20 cellular contexts compared by ENCODE assay signal in the genomic region with DNA sequence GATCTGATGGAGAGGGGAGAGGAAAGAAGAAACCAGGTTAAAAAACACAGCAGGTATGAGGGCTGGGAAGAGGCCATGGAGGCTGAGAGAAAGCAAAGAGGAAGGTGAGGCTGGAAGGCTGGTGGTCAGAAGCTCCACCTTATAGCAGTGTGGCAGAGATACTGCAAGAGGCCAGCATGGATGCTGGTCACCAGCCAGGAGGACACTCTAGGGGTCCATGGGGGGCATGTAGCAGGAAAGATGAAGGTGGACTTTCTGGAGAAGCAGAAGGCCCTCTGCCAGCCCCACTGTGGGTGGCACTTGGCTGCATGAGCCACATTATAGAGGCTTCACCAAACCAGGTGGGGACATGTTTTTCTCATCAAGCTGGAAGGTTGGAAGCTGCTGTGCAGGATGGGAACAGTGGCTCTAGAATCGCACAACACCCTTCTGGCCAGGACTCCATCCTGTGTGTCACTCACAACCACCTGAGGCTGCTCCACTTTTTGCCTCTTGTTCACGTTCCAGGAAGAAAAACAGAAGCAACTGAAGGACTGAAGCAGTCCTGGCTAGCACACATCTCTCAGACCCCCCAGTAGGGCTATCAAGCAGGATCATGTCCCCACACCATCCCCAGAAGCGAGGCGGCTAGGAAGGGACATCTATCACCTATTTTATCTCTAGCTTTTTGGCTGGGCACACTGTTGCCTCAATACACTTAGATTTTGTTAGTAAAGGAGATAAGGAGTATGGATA.
DNase-seq lines count a peak whose midpoint lies in the region; ATAC-seq and TF ChIP-seq lines count a peak whose summit lies in the region.
"Had no signal": no experiment of that assay in that cellular context is flagged by ENCODE, and none has a peak within 500 bp of the region (broad histone marks: within the 10 kb centered on the region; RNA-seq: fewer than 3 reads in every experiment).

No MANE protein-coding gene starts in this region.

- intact Hi-C loops in colonic mucosa (cut with DNase I) (no loop called here), esophagus muscularis mucosa (cut with DNase I) (no loop called here), posterior vena cava (cut with DNase I) (no loop called here)

- no peak for TF ChIP-seq CTCF in colonic mucosa (IDR thresholded peaks at IDR 0.05)
- no peak for TF ChIP-seq CTCF in esophagus muscularis mucosa (IDR thresholded peaks at IDR 0.05)
- no peak for TF ChIP-seq CTCF in nephron (IDR thresholded peaks at IDR 0.05; ENCODE audit: unreplicated experiment in 3 of 3)

- DNase-seq in colonic mucosa: peak; percentile 4
- peak; percentile 68 for DNase-seq in esophagus muscularis mucosa (ENCODE audit: extremely low spot score)
- peak; percentile 29 for DNase-seq in posterior vena cava (ENCODE audit: low spot score)
- no peak for DNase-seq in T-cell
- DNase-seq in COLO829 (ENCODE audit: low spot score): no peak
- DNase-seq in pons (ENCODE audit: low spot score): no peak
- DNase-seq: AML-193; CD4-positive, alpha-beta T cell; DMS153; DMS79; GDM1; GOT3; H7; HFFc6 had no signal

- H3K27ac Mint-ChIP-seq in nephron (peak overlapping the region in 2 of 3 experiments; percentile 20 to 60), T-cell (no peak overlapping the region)
- H3K27ac Mint-ChIP-seq: CD4-positive, alpha-beta T cell; HFFc6 had no signal

- H3K27me3 Mint-ChIP-seq in nephron (ENCODE audit: low read depth) (peaks cover 4% of the 10 kb centered on the region), T-cell (peaks cover 0 to 17% of the 10 kb centered on the region in 2 donors)

- POLR2A ChIA-PET in T-cell (lab: Charles Lee): no interaction called here

- no peak overlapping the region for H3K9ac ChIP-seq in colonic mucosa (ENCODE audit: low read depth in 2 of 2, low read length in 2 of 2)

- no peaks in the 10 kb centered on the region for H3K9me3 ChIP-seq in colonic mucosa
- no peaks in the 10 kb centered on the region for H3K9me3 ChIP-seq in esophagus muscularis mucosa
- H3K9me3 ChIP-seq: A549 had no signal

- H3K4me3 Mint-ChIP-seq in nephron (no peak overlapping the region), T-cell (no peak overlapping the region)
- H3K4me3 Mint-ChIP-seq: CD4-positive, alpha-beta T cell; HFFc6 had no signal

- no peaks in the 10 kb centered on the region for H3K4me1 ChIP-seq in colonic mucosa
- peaks cover 0 to 14% (median 6%) of the 10 kb centered on the region in 4 donors for H3K4me1 ChIP-seq in esophagus muscularis mucosa
- H3K4me1 ChIP-seq: A549 had no signal

- H3K4me1 Mint-ChIP-seq in nephron (peaks cover 50% of the 10 kb centered on the region), T-cell (no peaks in the 10 kb centered on the region)

- H3K36me3 Mint-ChIP-seq in nephron (ENCODE audit: low read depth) (no peaks in the 10 kb centered on the region), T-cell (no peaks in the 10 kb centered on the region)

- no peak for TF ChIP-seq POLR2A in esophagus muscularis mucosa (IDR thresholded peaks at IDR 0.05; ENCODE audit: low read depth)

- H3K4me3 ChIP-seq in colonic mucosa: no peak overlapping the region
- no peak overlapping the region for H3K4me3 ChIP-seq in esophagus muscularis mucosa
- H3K4me3 ChIP-seq: A549 had no signal

- WGBS in esophagus muscularis mucosa: 84% methylated on average over 4 of the region's 4 CpGs

- no peak for TF ChIP-seq EP300 in esophagus muscularis mucosa (IDR thresholded peaks at IDR 0.05)

- no peaks in the 10 kb centered on the region for H3K36me3 ChIP-seq in colonic mucosa
- no peaks in the 10 kb centered on the region for H3K36me3 ChIP-seq in esophagus muscularis mucosa

- H3K27ac ChIP-seq in colonic mucosa: no peak overlapping the region
- H3K27ac ChIP-seq in esophagus muscularis mucosa (replicated peaks in 1 of 4): no peak overlapping the region
- H3K27ac ChIP-seq: 22Rv1, A549, C4-2B had no signal

- H3K9me3 Mint-ChIP-seq in nephron: peaks cover 2% of the 10 kb centered on the region
- H3K9me3 Mint-ChIP-seq in T-cell: peaks cover 0 to 8% (median 0%) of the 10 kb centered on the region in 3 donors
- H3K9me3 Mint-ChIP-seq: CD4-positive, alpha-beta T cell had no signal

- CTCF ChIA-PET in T-cell (lab: Charles Lee): no interaction called here

- ATAC-seq in GM18858 (IDR thresholded peaks at IDR 0.05; ENCODE audit: unreplicated experiment): no peak
- ATAC-seq in T-cell (replicated peaks in 1 of 4): no peak
- ATAC-seq: A549, HCT116 had no signal

- H3K27me3 ChIP-seq in colonic mucosa (no peaks in the 10 kb centered on the region), esophagus muscularis mucosa (no peaks in the 10 kb centered on the region)

Comparison
In these comparisons a context has a peak if more than half of its experiments do, and no peak if none do; other contexts are left out.
1. DNase-seq: peak in colonic mucosa (single experiment), esophagus muscularis mucosa (single experiment) and posterior vena cava (single experiment); none in T-cell (0 of 34), COLO829 (single experiment) and pons (single experiment).
2. H3K27ac Mint-ChIP-seq: peak in nephron (2 of 3); none in T-cell (0 of 2).